In genomic region chr10:102917314-102917961, GRCh38 we compare ENCODE assay signal across 8 cellular contexts. TPM values are rescaled to one million over a fixed set of nuclear protein-coding genes. Genes with fewer than 3 reads are reported as not detected.
A peak's percentile ranks its signal among the peaks of the same experiment; 100 is the strongest.
DNase-seq lines count a peak whose midpoint lies in the region; ATAC-seq, FAIRE-seq and TF ChIP-seq lines count a peak whose summit lies in the region.

No MANE protein-coding gene starts in this region.

- H2BK120ac ChIP-seq in H1 (replicated peaks; ENCODE audit: low read depth, low read length), result no peak overlapping the region

- no peaks in the 10 kb centered on the region for H3K79me1 ChIP-seq in H1 (ENCODE audit: low read depth, low read length)

- peak in 1 of 2 experiments; percentile 47; a peak in 1 of 3 replicates for TF ChIP-seq POLR2A in H1 (IDR thresholded peaks at IDR 0.05; ENCODE audit: control extremely low read depth in 1 of 2, low read depth in 2 of 2, low read length in 2 of 2)

- no peak overlapping the region; the same call in 1 of the 2 replicates for H3K18ac ChIP-seq in H1 (ENCODE audit: extremely low read depth, low read length)

- TF ChIP-seq RAD21 in H1 (IDR thresholded peaks at IDR 0.05 in 1 of 2, conservative IDR thresholded peaks at IDR 0.05 in 1 of 2; ENCODE audit: low read depth in 2 of 2, low read length in 2 of 2), result peak; percentile 96 to 99

- peak overlapping the region; percentile 64 for H3K27ac ChIP-seq in H1 (ENCODE audit: low read depth, low read length)
- peak overlapping the region; percentile 93 for H3K27ac ChIP-seq in mesodermal cell (ENCODE audit: low read depth, low read length, severe bottlenecking)

- H2BK15ac ChIP-seq in H1 (ENCODE audit: low read length), result no peak overlapping the region

- FAIRE-seq in H1 (lab: Jason Lieb, UNC), result peak; percentile 32

- H3K4me3 ChIP-seq in H1 (ENCODE audit: extremely low read depth in 1 of 4, insufficient read depth in 2 of 4, low read depth in 3 of 4, low read length in 4 of 4), result peak overlapping the region; percentile 23 to 89 (median 58)
- peak overlapping the region; percentile 86 for H3K4me3 ChIP-seq in mesodermal cell (ENCODE audit: extremely low read depth, insufficient read depth, low read length, poor library complexity, severe bottlenecking)

- DNase-seq in AG08395 (ENCODE audit: low spot score) (peak; percentile 66), NCI-H748 treated with DMSO at 0.1 percent for 48 hours (lab: John Stamatoyannopoulos, UW) (peak; percentile 59), H1 (ENCODE audit: low read depth in 1 of 2, low spot score in 2 of 2) (peak; percentile 60 to 91)
- peak; percentile 56 to 77 (median 70) for DNase-seq in activated CD8-positive, alpha-beta memory T cell treated with anti-CD3 and anti-CD28 coated beads for 48 hours (ENCODE audit: low read depth in 2 of 3, low spot score in 2 of 3)
- peak; percentile 60 for DNase-seq in stimulated activated CD8-positive, alpha-beta memory T cell treated with anti-CD3 and anti-CD28 coated beads, Interleukin-12 subunit alpha, Interleukin-12 subunit beta, amount 100 ng/mL, for 24 hours (ENCODE audit: extremely low read depth)

- H3K14ac ChIP-seq in H1 (ENCODE audit: insufficient read length), result no peak overlapping the region

- no peak overlapping the region for H2AK5ac ChIP-seq in H1 (ENCODE audit: low read depth, low read length)

- H3K23me2 ChIP-seq in H1 (ENCODE audit: low read depth, low read length), result peaks cover 15% of the 10 kb centered on the region

- H3K9me3 ChIP-seq in H1 (ENCODE audit: insufficient read depth in 2 of 2, low read depth in 1 of 2, low read length in 1 of 2), result no peaks in the 10 kb centered on the region
- no peaks in the 10 kb centered on the region for H3K9me3 ChIP-seq in mesodermal cell (ENCODE audit: control insufficient read depth, low read length)

- no peak for TF ChIP-seq EP300 in H1 (IDR thresholded peaks at IDR 0.05; ENCODE audit: borderline replicate concordance in 1 of 2, low read depth in 2 of 2, low read length in 2 of 2)

- no peak overlapping the region; the same call in 1 of the 2 replicates for H2BK5ac ChIP-seq in H1 (ENCODE audit: low read depth, low read length)

- POLR2A ChIA-PET in H1 (lab: Charles Lee; ENCODE audit: partially characterized antibody), result interaction anchor here (0.7 to 3.8 kb wide), 18 partner anchors 8 to 427 kb away, joined by 3 to 22 read pairs (median 3); partner anchors contain the start of genes ARL3, AS3MT, BORCS7 and SFXN2

- peaks cover 0 to 33% of the 10 kb centered on the region in 2 experiments; a peak in 2 of 4 replicates for H3K79me2 ChIP-seq in H1 (ENCODE audit: control insufficient read depth in 1 of 2, insufficient read depth in 2 of 2, low read length in 2 of 2)

- H4K91ac ChIP-seq in H1 (replicated peaks; ENCODE audit: insufficient read length, low read length), result peak overlapping the region; percentile 31

- H4K5ac ChIP-seq in H1 (ENCODE audit: insufficient read length, low read depth, low read length), result no peak overlapping the region

- H2BK12ac ChIP-seq in H1 (ENCODE audit: low read depth, low read length), result no peak overlapping the region

- CTCF ChIA-PET in H1 (lab: Charles Lee; ENCODE audit: partially characterized antibody), result interaction anchor here (0.6 to 11.2 kb wide), 44 partner anchors 14 to 363 kb away, joined by 3 to 137 read pairs (median 4); partner anchors contain the start of genes CYP17A1 and WBP1L

- H4K20me1 ChIP-seq in H1 (replicated peaks in 1 of 2; ENCODE audit: control insufficient read depth in 1 of 2, insufficient read depth in 2 of 2, low read length in 2 of 2), result peaks cover 8% of the 10 kb centered on the region in 2 experiments

- WGBS in H1 (ENCODE audit: extremely low coverage in 1 of 2, insufficient coverage in 1 of 2, insufficient read length in 1 of 2, insufficient replicate concordance in 2 of 2, low coverage in 1 of 2, low lambda C conversion rate in 2 of 2, missing lambda C conversion rate in 1 of 2), 2 experiments, result 4% methylated on average over 42 of the region's 45 CpGs; no CpG with 5 or more reads in 1 of the 2 experiments
- WGBS in mesodermal cell (ENCODE audit: insufficient coverage in 2 of 2), 2 experiments, result 0 to 1% methylated on average over 40 to 44 of the region's 45 CpGs

- H2AFZ ChIP-seq in H1 (ENCODE audit: low read length), result peak overlapping the region; percentile 91

- TF ChIP-seq CTCF in H1 (IDR thresholded peaks at IDR 0.05; ENCODE audit: control extremely low read depth in 1 of 3, insufficient read depth in 1 of 3, low read depth in 1 of 3, low read length in 3 of 3), result peak; percentile 95 to 98 (median 95)

- H3K36me3 ChIP-seq in H1 (ENCODE audit: control insufficient read depth in 2 of 4, insufficient read depth in 4 of 4, low read length in 3 of 4), result no peaks in the 10 kb centered on the region
- no peaks in the 10 kb centered on the region for H3K36me3 ChIP-seq in mesodermal cell (ENCODE audit: control insufficient read depth, insufficient read depth, low read length)

- H4K8ac ChIP-seq in H1 (ENCODE audit: extremely low read depth, insufficient read depth, low read length), result peak overlapping the region; percentile 84; the same call in 1 of the 2 replicates

- peaks cover 0 to 12% (median 11%) of the 10 kb centered on the region in 4 experiments; a peak in 5 of 7 replicates for H3K27me3 ChIP-seq in H1 (replicated peaks in 1 of 4; ENCODE audit: control insufficient read depth in 3 of 4, extremely low read depth in 1 of 4, insufficient read depth in 3 of 4, low read length in 3 of 4)

- ATAC-seq in GM18867 (IDR thresholded peaks at IDR 0.05; ENCODE audit: unreplicated experiment) (peak; percentile 40), HG03135 (IDR thresholded peaks at IDR 0.05; ENCODE audit: unreplicated experiment) (peak; percentile 35)

- H3K4me1 ChIP-seq in H1 (replicated peaks in 1 of 4; ENCODE audit: control insufficient read depth in 3 of 4, insufficient read depth in 4 of 4, low read length in 3 of 4) (peaks cover 3 to 10% (median 7%) of the 10 kb centered on the region in 4 experiments; a peak in 6 of 7 replicates), mesodermal cell (ENCODE audit: control insufficient read depth, insufficient read depth, low read length, poor library complexity, severe bottlenecking) (peaks cover 3% of the 10 kb centered on the region)

- no peak overlapping the region for H3K23ac ChIP-seq in H1 (ENCODE audit: insufficient read length)

- no peak overlapping the region for H3K56ac ChIP-seq in H1 (replicated peaks; ENCODE audit: insufficient read length, low read depth, low read length)

- peak overlapping the region in 2 of 4 experiments; percentile 66 to 77; a peak in 4 of 7 replicates for H3K9ac ChIP-seq in H1 (replicated peaks in 1 of 4; ENCODE audit: extremely low read depth in 1 of 4, low read depth in 3 of 4, low read length in 3 of 4)

- no peak overlapping the region for H2BK20ac ChIP-seq in H1 (ENCODE audit: low read length)

- no peak overlapping the region for H3K4ac ChIP-seq in H1 (replicated peaks; ENCODE audit: insufficient read length, low read depth, low read length)

- peak overlapping the region; percentile 91 to 100 for H3K4me2 ChIP-seq in H1 (ENCODE audit: insufficient read depth in 1 of 2, low read depth in 2 of 2, low read length in 2 of 2)

TF ChIP-seq in H1, 55 proteins besides CTCF, POLR2A, EP300 and RAD21 (continues in another document):
- TF ChIP-seq, protein P1, sequence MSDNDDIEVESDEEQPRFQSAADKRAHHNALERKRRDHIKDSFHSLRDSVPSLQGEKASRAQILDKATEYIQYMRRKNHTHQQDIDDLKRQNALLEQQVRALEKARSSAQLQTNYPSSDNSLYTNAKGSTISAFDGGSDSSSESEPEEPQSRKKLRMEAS (IDR thresholded peaks at IDR 0.05), result peak; percentile 92
- TF ChIP-seq ASH2L (IDR thresholded peaks at IDR 0.05; ENCODE audit: low read length) (peak; percentile 3), KDM5A (IDR thresholded peaks at IDR 0.05; ENCODE audit: low read length) (peak; percentile 58), TAF1 (IDR thresholded peaks at IDR 0.05; ENCODE audit: low read depth, low read length) (peak; percentile 38; the same call in 1 of the 2 replicates), USF2 (IDR thresholded peaks at IDR 0.05; ENCODE audit: low read length) (0 out of 2 replicates have a peak, but pooled peaks have one; percentile 45), TEAD4 (IDR thresholded peaks at IDR 0.05; ENCODE audit: low read depth, low read length) (no peak), KDM4A (IDR thresholded peaks at IDR 0.05; ENCODE audit: low read depth, low read length, severe bottlenecking) (peak; percentile 18), NRF1 (IDR thresholded peaks at IDR 0.05; ENCODE audit: low read depth, low read length) (no peak)

RNA-seq across cellular contexts. Expression of gene CNNM2, which starts 0.7 kb away (rescaled TPM):
- 20.3 and 23.6 TPM in 2 replicates for total RNA-seq in H1 (2021; fragmentation: NEBNext Ultra II Directional; extraction: Animal tissue kit (Norgen Biotek cat#: 25700))
- polyA plus RNA-seq in H1 (2011; rRNA removed), result 7.3 and 13.7 TPM in 2 replicates
- polyA plus RNA-seq in H1 (2011; cell fraction: cytosol; rRNA removed), result 7.4 TPM
- 16.4 TPM for polyA plus RNA-seq in H1 (2011; cell fraction: nucleus; rRNA removed)
- 11.3 to 13.5 TPM (median 11.4 TPM) in 4 replicates for polyA plus RNA-seq in H1 (2012, experiment 1 of 2)
- polyA plus RNA-seq in H1 (2012, experiment 2 of 2), result 10.5 TPM
- polyA plus RNA-seq in H1 (2013, experiment 1 of 2), result 14.2 TPM
- 14.9 TPM for polyA plus RNA-seq in H1 (2013, experiment 2 of 2)
- 15.6 and 19.5 TPM in 2 replicates for polyA minus RNA-seq in H1 (2011; rRNA and poly(A)+ RNA removed)
- 16.2 TPM for polyA minus RNA-seq in H1 (2011; cell fraction: cytosol; rRNA and poly(A)+ RNA removed)
- 25.8 TPM for polyA minus RNA-seq in H1 (2011; cell fraction: nucleus; rRNA and poly(A)+ RNA removed)
- polyA plus RNA-seq in mesodermal cell (2013, experiment 1 of 2), result 10.6 TPM
- 8.3 TPM for polyA plus RNA-seq in mesodermal cell (2013, experiment 2 of 2)

RNA-seq across cellular contexts. Expression of gene AS3MT, which starts 48.2 kb away (rescaled TPM):
- 10.3 and 10.4 TPM in 2 replicates for total RNA-seq in H1 (2021; fragmentation: NEBNext Ultra II Directional; extraction: Animal tissue kit (Norgen Biotek cat#: 25700))
- 5.2 and 5.8 TPM in 2 replicates for polyA plus RNA-seq in H1 (2011; rRNA removed)
- polyA plus RNA-seq in H1 (2011; cell fraction: cytosol; rRNA removed), result 9.3 TPM
- polyA plus RNA-seq in H1 (2011; cell fraction: nucleus; rRNA removed), result 5.9 TPM
- 14.0 to 18.6 TPM (median 17.7 TPM) in 4 replicates for polyA plus RNA-seq in H1 (2012, experiment 1 of 2)
- polyA plus RNA-seq in H1 (2012, experiment 2 of 2), result 5.8 TPM
- 10.2 TPM for polyA plus RNA-seq in H1 (2013, experiment 1 of 2)
- polyA plus RNA-seq in H1 (2013, experiment 2 of 2), result 10.3 TPM
- polyA minus RNA-seq in H1 (2011; rRNA and poly(A)+ RNA removed), result 3.3 and 4.5 TPM in 2 replicates
- polyA minus RNA-seq in H1 (2011; cell fraction: cytosol; rRNA and poly(A)+ RNA removed), result 3.4 TPM
- polyA minus RNA-seq in H1 (2011; cell fraction: nucleus; rRNA and poly(A)+ RNA removed), result 5.4 TPM
- 8.4 TPM for polyA plus RNA-seq in mesodermal cell (2013, experiment 1 of 2)
- 8.2 TPM for polyA plus RNA-seq in mesodermal cell (2013, experiment 2 of 2)

Comparison
In these comparisons a context has a peak if more than half of its experiments do, and no peak if none do; other contexts are left out.
1. Peak in every context shown above with its lines: DNase-seq, ATAC-seq, H3K4me3 ChIP-seq and H3K27ac ChIP-seq.